In the genomic region with DNA sequence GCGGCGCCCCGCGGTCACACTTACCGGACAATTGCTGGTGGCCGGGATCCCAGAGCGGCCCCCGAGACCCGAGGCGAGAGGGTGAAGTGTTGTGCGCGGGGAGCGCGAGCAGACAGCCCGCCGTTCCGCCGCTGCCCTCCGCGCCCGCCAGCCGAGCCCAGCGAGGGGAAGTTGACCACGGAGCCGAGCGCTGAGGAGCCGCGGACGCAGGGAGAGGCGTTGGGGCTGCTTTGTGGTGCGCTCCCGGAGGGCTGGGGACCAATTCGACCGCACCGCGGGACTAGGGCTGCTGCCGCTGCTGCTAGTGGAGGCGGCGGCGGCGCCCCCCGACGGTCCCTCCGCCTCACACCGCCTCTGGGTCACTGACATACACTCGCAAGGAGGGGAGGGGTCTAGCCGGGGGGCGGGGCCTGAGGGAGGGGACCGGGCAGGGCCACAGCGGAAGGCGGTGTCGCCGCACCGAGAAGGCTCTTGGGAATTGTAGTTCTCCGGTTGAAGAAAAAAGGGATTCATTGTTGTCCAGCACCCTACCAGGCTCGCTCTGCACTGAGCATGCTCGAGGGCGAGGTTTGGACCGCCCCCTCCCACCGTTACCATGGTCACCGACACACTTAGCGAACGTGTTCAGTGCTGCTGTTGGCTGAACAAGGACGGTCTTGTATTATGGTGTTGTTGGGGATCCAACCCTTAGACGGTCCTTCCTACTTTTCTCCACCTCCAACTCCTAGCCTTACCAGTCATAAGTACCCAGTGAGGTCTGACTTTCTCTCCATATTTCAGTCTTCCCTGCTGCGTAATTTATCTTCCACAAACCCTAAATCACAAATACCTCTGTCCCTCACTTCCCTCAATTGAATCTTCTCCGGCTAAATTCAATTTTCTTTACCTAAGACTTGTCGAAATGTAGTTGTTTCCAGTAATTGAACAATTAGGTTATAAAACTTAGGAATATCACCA, we compare ENCODE assay signal across 8 cellular contexts. TPM values are rescaled to one million over a fixed set of nuclear protein-coding genes. Genes with fewer than 3 reads are reported as not detected.
A peak's percentile ranks its signal among the peaks of the same experiment; 100 is the strongest.
DNase-seq lines count a peak whose midpoint lies in the region; ATAC-seq and TF ChIP-seq lines count a peak whose summit lies in the region.

Gene PELI1 (minus strand): TSS at position 364 of the 957 bp plus-strand sequence. CDS start 36,110 bp downstream, outside the sequence.

- WGBS in lower leg skin, 2 donors: 8 to 9% methylated on average over 32 to 44 of the region's 68 CpGs

- CTCF ChIA-PET in CD4-positive, alpha-beta memory T cell (lab: Charles Lee; ENCODE audit: partially characterized antibody): interaction anchor here (2.1 to 3.2 kb wide), 2 partner anchors 183 kb away, joined by 14 to 24 read pairs; no protein-coding TSS in a partner anchor

- peaks cover 53% of the 10 kb centered on the region for H3K4me1 ChIP-seq in CD4-positive, alpha-beta memory T cell (ENCODE audit: insufficient read depth, low read length)

- DNase-seq in CD4-positive, alpha-beta memory T cell: peak; percentile 86 to 94 (median 90)
- DNase-seq in NCI-H82 (lab: John Stamatoyannopoulos, UW) (peak; percentile 99), dermis microvascular lymphatic vessel endothelial cell (ENCODE audit: low read depth in 2 of 2) (peak; percentile 97 to 99), lower leg skin (ENCODE audit: low spot score in 2 of 2) (peak; percentile 96 to 98)
- DNase-seq in activated CD4-positive, alpha-beta T cell treated with anti-CD3 and anti-CD28 coated beads, Interleukin-2, amount 50 U/mL, for 48 hours: peak; percentile 93 to 95
- peak; percentile 88 to 92 for DNase-seq in stimulated activated CD4-positive, alpha-beta T cell treated with anti-CD3 and anti-CD28 coated beads, Interleukin-4, amount 100 ng/mL, for 48 hours (ENCODE audit: low read depth in 2 of 2)

- H3K27me3 Mint-ChIP-seq in CD4-positive, alpha-beta memory T cell: no peaks in the 10 kb centered on the region

- H3K4me3 Mint-ChIP-seq in CD4-positive, alpha-beta memory T cell: peak within 1 kb of the TSS; percentile 92 to 99 (median 98)

- no peaks in the 10 kb centered on the region for H3K36me3 ChIP-seq in CD4-positive, alpha-beta memory T cell (ENCODE audit: insufficient read depth, low read length)

- peak within 1 kb of the TSS; percentile 88 for H3K27ac ChIP-seq in CD4-positive, alpha-beta memory T cell (ENCODE audit: low read depth, low read length)

- H3K4me1 Mint-ChIP-seq in CD4-positive, alpha-beta memory T cell: peaks cover 22 to 39% (median 25%) of the 10 kb centered on the region in 4 donors

- peak; percentile 87 for ATAC-seq in GM19438 (IDR thresholded peaks at IDR 0.05; ENCODE audit: low read depth, unreplicated experiment)
- peak; percentile 51 for ATAC-seq in HG03575 (IDR thresholded peaks at IDR 0.05; ENCODE audit: extremely low read depth, insufficient number of reproducible peaks, low FRiP score, unreplicated experiment)

- intact Hi-C loops in CD4-positive, alpha-beta memory T cell (cut with micrococcal nuclease): loop anchor here (1.0 to 10.0 kb wide), 10 partner anchors 70 to 1080 kb away; partner anchors contain the start of genes ACTR2, AFTPH, MDH1 and UGP2
- intact Hi-C loops in lower leg skin (cut with DNase I; ENCODE audit: low total_unique reads): no loop called here

- no peak for TF ChIP-seq CTCF in lower leg skin (IDR thresholded peaks at IDR 0.05)

- H3K36me3 Mint-ChIP-seq in CD4-positive, alpha-beta memory T cell: peaks cover 5 to 11% of the 10 kb centered on the region in 2 donors

- peak in 1 of 2 donors; percentile 93 for TF ChIP-seq POLR2A in lower leg skin (IDR thresholded peaks at IDR 0.05)

- peak within 1 kb of the TSS; percentile 61 to 81 for H3K4me3 ChIP-seq in CD4-positive, alpha-beta memory T cell (ENCODE audit: low read length in 2 of 2)
- peak within 1 kb of the TSS; percentile 97 for H3K4me3 ChIP-seq in lower leg skin (ENCODE audit: low read depth, poor library complexity, severe bottlenecking)

- no peaks in the 10 kb centered on the region for H3K9me3 ChIP-seq in CD4-positive, alpha-beta memory T cell (ENCODE audit: control insufficient read depth in 1 of 2, low read length in 2 of 2)

- no peaks in the 10 kb centered on the region for H3K27me3 ChIP-seq in CD4-positive, alpha-beta memory T cell (ENCODE audit: insufficient read depth, low read length)

- H3K9me3 Mint-ChIP-seq in CD4-positive, alpha-beta memory T cell: peaks cover 0 to 2% (median 0%) of the 10 kb centered on the region in 8 donors

- POLR2A ChIA-PET in CD4-positive, alpha-beta memory T cell (lab: Charles Lee; ENCODE audit: partially characterized antibody): interaction anchor here (0.9 to 5.1 kb wide), 16 partner anchors 8 to 379 kb away, joined by 3 to 51 read pairs (median 6); no protein-coding TSS in a partner anchor

- H3K27ac Mint-ChIP-seq in CD4-positive, alpha-beta memory T cell: peak within 1 kb of the TSS; percentile 96 to 99 (median 98)

RNA-seq across cellular contexts. Expression of gene PELI1, which starts in this region (rescaled TPM):
- total RNA-seq in CD4-positive, alpha-beta memory T cell: 10 to 100 TPM; 36.7 to 40.5 TPM
- 10 to 100 TPM; 11.3 to 15.4 TPM for polyA plus RNA-seq in CD4-positive, alpha-beta memory T cell
- 54.9 and 69.9 TPM in 2 replicates for total RNA-seq in dermis microvascular lymphatic vessel endothelial cell
- total RNA-seq in lower leg skin: 10 to 100 TPM; 38.4 to 57.0 (median 46.0) TPM

Comparison
In these comparisons a context has a peak if more than half of its experiments do, and no peak if none do; other contexts are left out.
1. Peak in every context shown above with its lines: DNase-seq, ATAC-seq, H3K4me3 ChIP-seq and H3K27ac ChIP-seq.